ENCODE assay signal across 2 cellular contexts in genomic region chr14:36215217-36215598, GRCh38.
TF ChIP-seq lines count a peak whose summit lies in the region.

No MANE protein-coding gene starts in this region.

TF ChIP-seq in GM23338, 12 proteins besides CTCF, POLR2A, EP300 and RAD21:
- no peak for TF ChIP-seq NANOG (IDR thresholded peaks at IDR 0.05; ENCODE audit: borderline replicate concordance)
- TF ChIP-seq EZH2 (IDR thresholded peaks at IDR 0.05; ENCODE audit: low read depth, unreplicated experiment), result no peak
- no peak for TF ChIP-seq JUNB (IDR thresholded peaks at IDR 0.05; ENCODE audit: unreplicated experiment)
- TF ChIP-seq, protein P1, sequence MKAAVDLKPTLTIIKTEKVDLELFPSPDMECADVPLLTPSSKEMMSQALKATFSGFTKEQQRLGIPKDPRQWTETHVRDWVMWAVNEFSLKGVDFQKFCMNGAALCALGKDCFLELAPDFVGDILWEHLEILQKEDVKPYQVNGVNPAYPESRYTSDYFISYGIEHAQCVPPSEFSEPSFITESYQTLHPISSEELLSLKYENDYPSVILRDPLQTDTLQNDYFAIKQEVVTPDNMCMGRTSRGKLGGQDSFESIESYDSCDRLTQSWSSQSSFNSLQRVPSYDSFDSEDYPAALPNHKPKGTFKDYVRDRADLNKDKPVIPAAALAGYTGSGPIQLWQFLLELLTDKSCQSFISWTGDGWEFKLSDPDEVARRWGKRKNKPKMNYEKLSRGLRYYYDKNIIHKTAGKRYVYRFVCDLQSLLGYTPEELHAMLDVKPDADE (IDR thresholded peaks at IDR 0.05), result no peak
- TF ChIP-seq, protein P2, sequence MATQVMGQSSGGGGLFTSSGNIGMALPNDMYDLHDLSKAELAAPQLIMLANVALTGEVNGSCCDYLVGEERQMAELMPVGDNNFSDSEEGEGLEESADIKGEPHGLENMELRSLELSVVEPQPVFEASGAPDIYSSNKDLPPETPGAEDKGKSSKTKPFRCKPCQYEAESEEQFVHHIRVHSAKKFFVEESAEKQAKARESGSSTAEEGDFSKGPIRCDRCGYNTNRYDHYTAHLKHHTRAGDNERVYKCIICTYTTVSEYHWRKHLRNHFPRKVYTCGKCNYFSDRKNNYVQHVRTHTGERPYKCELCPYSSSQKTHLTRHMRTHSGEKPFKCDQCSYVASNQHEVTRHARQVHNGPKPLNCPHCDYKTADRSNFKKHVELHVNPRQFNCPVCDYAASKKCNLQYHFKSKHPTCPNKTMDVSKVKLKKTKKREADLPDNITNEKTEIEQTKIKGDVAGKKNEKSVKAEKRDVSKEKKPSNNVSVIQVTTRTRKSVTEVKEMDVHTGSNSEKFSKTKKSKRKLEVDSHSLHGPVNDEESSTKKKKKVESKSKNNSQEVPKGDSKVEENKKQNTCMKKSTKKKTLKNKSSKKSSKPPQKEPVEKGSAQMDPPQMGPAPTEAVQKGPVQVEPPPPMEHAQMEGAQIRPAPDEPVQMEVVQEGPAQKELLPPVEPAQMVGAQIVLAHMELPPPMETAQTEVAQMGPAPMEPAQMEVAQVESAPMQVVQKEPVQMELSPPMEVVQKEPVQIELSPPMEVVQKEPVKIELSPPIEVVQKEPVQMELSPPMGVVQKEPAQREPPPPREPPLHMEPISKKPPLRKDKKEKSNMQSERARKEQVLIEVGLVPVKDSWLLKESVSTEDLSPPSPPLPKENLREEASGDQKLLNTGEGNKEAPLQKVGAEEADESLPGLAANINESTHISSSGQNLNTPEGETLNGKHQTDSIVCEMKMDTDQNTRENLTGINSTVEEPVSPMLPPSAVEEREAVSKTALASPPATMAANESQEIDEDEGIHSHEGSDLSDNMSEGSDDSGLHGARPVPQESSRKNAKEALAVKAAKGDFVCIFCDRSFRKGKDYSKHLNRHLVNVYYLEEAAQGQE (IDR thresholded peaks at IDR 0.05; ENCODE audit: unreplicated experiment), result no peak
- no peak for TF ChIP-seq STAT1 (IDR thresholded peaks at IDR 0.05; ENCODE audit: unreplicated experiment)
- no peak for TF ChIP-seq POLR2AphosphoS5 (IDR thresholded peaks at IDR 0.05; ENCODE audit: low read depth)
- TF ChIP-seq, protein P3, sequence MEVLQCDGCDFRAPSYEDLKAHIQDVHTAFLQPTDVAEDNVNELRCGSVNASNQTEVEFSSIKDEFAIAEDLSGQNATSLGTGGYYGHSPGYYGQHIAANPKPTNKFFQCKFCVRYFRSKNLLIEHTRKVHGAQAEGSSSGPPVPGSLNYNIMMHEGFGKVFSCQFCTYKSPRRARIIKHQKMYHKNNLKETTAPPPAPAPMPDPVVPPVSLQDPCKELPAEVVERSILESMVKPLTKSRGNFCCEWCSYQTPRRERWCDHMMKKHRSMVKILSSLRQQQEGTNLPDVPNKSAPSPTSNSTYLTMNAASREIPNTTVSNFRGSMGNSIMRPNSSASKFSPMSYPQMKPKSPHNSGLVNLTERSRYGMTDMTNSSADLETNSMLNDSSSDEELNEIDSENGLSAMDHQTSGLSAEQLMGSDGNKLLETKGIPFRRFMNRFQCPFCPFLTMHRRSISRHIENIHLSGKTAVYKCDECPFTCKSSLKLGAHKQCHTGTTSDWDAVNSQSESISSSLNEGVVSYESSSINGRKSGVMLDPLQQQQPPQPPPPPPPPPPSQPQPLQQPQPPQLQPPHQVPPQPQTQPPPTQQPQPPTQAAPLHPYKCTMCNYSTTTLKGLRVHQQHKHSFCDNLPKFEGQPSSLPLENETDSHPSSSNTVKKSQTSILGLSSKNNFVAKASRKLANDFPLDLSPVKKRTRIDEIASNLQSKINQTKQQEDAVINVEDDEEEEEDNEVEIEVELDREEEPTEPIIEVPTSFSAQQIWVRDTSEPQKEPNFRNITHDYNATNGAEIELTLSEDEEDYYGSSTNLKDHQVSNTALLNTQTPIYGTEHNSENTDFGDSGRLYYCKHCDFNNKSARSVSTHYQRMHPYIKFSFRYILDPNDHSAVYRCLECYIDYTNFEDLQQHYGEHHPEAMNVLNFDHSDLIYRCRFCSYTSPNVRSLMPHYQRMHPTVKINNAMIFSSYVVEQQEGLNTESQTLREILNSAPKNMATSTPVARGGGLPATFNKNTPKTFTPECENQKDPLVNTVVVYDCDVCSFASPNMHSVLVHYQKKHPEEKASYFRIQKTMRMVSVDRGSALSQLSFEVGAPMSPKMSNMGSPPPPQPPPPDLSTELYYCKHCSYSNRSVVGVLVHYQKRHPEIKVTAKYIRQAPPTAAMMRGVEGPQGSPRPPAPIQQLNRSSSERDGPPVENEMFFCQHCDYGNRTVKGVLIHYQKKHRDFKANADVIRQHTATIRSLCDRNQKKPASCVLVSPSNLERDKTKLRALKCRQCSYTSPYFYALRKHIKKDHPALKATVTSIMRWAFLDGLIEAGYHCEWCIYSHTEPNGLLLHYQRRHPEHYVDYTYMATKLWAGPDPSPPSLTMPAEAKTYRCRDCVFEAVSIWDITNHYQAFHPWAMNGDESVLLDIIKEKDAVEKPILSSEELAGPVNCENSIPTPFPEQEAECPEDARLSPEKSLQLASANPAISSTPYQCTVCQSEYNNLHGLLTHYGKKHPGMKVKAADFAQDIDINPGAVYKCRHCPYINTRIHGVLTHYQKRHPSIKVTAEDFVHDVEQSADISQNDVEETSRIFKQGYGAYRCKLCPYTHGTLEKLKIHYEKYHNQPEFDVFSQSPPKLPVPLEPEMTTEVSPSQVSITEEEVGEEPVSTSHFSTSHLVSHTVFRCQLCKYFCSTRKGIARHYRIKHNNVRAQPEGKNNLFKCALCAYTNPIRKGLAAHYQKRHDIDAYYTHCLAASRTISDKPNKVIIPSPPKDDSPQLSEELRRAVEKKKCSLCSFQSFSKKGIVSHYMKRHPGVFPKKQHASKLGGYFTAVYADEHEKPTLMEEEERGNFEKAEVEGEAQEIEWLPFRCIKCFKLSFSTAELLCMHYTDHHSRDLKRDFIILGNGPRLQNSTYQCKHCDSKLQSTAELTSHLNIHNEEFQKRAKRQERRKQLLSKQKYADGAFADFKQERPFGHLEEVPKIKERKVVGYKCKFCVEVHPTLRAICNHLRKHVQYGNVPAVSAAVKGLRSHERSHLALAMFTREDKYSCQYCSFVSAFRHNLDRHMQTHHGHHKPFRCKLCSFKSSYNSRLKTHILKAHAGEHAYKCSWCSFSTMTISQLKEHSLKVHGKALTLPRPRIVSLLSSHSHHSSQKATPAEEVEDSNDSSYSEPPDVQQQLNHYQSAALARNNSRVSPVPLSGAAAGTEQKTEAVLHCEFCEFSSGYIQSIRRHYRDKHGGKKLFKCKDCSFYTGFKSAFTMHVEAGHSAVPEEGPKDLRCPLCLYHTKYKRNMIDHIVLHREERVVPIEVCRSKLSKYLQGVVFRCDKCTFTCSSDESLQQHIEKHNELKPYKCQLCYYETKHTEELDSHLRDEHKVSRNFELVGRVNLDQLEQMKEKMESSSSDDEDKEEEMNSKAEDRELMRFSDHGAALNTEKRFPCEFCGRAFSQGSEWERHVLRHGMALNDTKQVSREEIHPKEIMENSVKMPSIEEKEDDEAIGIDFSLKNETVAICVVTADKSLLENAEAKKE (CRISPR knock-in tag; IDR thresholded peaks at IDR 0.05), result no peak
- no peak for TF ChIP-seq ZNF114 (CRISPR knock-in tag; IDR thresholded peaks at IDR 0.05)
- no peak for TF ChIP-seq CREB1 (CRISPR knock-in tag; IDR thresholded peaks at IDR 0.05; ENCODE audit: low read depth)
- TF ChIP-seq EZH2phosphoT487 (IDR thresholded peaks at IDR 0.05; ENCODE audit: unreplicated experiment), result no peak
- TF ChIP-seq ZNF331 (CRISPR knock-in tag; IDR thresholded peaks at IDR 0.05; ENCODE audit: low read depth), result no peak

TF ChIP-seq in SK-N-SH treated with all-trans-retinoic acid at 6 μM for 48 hours, 23 proteins besides CTCF, POLR2A, EP300 and RAD21:
- no peak for TF ChIP-seq TSHZ2 (CRISPR knock-in tag; IDR thresholded peaks at IDR 0.05)
- no peak for TF ChIP-seq SNAI2 (CRISPR knock-in tag; IDR thresholded peaks at IDR 0.05)
- no peak for TF ChIP-seq OSR1 (CRISPR knock-in tag; IDR thresholded peaks at IDR 0.05)
- TF ChIP-seq, protein P4, sequence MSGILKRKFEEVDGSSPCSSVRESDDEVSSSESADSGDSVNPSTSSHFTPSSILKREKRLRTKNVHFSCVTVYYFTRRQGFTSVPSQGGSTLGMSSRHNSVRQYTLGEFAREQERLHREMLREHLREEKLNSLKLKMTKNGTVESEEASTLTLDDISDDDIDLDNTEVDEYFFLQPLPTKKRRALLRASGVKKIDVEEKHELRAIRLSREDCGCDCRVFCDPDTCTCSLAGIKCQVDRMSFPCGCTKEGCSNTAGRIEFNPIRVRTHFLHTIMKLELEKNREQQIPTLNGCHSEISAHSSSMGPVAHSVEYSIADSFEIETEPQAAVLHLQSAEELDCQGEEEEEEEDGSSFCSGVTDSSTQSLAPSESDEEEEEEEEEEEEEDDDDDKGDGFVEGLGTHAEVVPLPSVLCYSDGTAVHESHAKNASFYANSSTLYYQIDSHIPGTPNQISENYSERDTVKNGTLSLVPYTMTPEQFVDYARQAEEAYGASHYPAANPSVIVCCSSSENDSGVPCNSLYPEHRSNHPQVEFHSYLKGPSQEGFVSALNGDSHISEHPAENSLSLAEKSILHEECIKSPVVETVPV (CRISPR knock-in tag; IDR thresholded peaks at IDR 0.05), result no peak
- no peak for TF ChIP-seq CSDC2 (CRISPR knock-in tag; IDR thresholded peaks at IDR 0.05)
- TF ChIP-seq GLIS3 (CRISPR knock-in tag; IDR thresholded peaks at IDR 0.05), result no peak
- TF ChIP-seq ZFP3 (CRISPR knock-in tag; IDR thresholded peaks at IDR 0.05), result no peak
- TF ChIP-seq PATZ1 (CRISPR knock-in tag; IDR thresholded peaks at IDR 0.05; ENCODE audit: borderline replicate concordance), result no peak
- TF ChIP-seq ZNF8 (CRISPR knock-in tag; IDR thresholded peaks at IDR 0.05), result no peak
- no peak for TF ChIP-seq ISL1 (CRISPR knock-in tag; IDR thresholded peaks at IDR 0.05)
- no peak for TF ChIP-seq ZNF565 (CRISPR knock-in tag; conservative IDR thresholded peaks at IDR 0.05; ENCODE audit: low read depth)
TF ChIP-seq in SK-N-SH treated with all-trans-retinoic acid at 6 μM for 48 hours: peak in this region for 0.
